9 cellular contexts compared by ENCODE assay signal in the genomic region with DNA sequence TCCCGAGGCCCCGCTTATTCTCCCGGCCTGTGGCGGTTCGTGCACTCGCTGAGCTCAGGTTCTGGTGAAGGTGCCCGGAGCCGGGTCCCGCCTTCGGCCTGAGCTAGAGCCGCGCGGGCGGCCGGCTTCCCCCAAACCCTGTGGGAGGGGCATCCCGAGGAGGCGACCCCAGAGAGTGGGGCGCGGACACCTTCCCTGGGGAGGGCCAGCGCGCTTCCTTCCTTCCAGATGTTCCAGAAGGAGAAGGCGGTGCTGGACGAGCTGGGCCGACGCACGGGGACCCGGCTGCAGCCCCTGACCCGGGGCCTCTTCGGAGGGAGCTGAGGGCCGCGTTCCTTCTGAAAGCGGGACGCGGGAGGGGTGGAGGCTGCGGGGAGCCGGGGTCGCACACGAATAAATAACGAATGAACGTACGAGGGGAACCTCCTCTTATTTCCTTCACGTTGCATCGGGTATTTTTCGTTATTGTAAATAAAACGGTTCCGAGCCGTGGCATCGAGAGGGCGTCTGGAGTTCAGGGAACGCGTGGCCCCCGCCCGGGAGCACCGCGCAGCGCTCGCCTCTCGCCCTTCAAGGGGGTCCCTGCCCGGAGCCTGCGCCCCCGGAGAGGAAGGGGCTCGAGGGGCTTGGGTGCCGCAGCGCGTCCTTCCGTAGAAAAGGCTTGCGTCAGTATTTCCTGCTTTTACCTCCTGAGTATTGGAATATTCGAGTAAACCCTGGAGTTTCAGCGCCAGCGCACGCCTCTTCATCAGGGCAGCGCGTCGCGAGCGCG. TPM values are rescaled to one million over a fixed set of nuclear protein-coding genes. Genes with fewer than 3 reads are reported as not detected.
DNase-seq lines count a peak whose midpoint lies in the region; ATAC-seq and TF ChIP-seq lines count a peak whose summit lies in the region.
"Had no signal": no experiment of that assay in that cellular context is flagged by ENCODE, and none has a peak within 500 bp of the region (broad histone marks: within the 10 kb centered on the region; RNA-seq: fewer than 3 reads in every experiment).

No MANE protein-coding gene starts in this region.

- H2BK120ac ChIP-seq in mesenchymal stem cell (ENCODE audit: low read depth, low read length), result peak overlapping the region; percentile 19

- peak overlapping the region in 1 of 2 donors; percentile 42 for H3K9ac ChIP-seq in duodenal mucosa (ENCODE audit: low read depth in 1 of 2, low read length in 2 of 2)
- H3K9ac ChIP-seq in mesenchymal stem cell (ENCODE audit: low read length), result peak overlapping the region; percentile 85

- H3K18ac ChIP-seq in mesenchymal stem cell (ENCODE audit: low read depth in 1 of 2, low read length in 2 of 2), result peak overlapping the region; percentile 40 to 49

- peaks cover 7% of the 10 kb centered on the region for H3K27me3 Mint-ChIP-seq in activated T-cell treated with anti-CD3 and anti-CD28 coated beads, Interleukin-2, amount 50 U/mL, for 4 hours (ENCODE audit: low read depth)

- H3K14ac ChIP-seq in mesenchymal stem cell (ENCODE audit: low read length in 2 of 2), result no peak overlapping the region

- WGBS in mesenchymal stem cell, result 41% methylated on average over 72 of the region's 77 CpGs

- H3K36me3 ChIP-seq in duodenal mucosa (ENCODE audit: control insufficient read depth in 1 of 2, insufficient read depth in 2 of 2, low read length in 2 of 2), result peaks cover 0 to 11% of the 10 kb centered on the region in 2 donors
- H3K36me3 ChIP-seq in mesenchymal stem cell (ENCODE audit: control insufficient read depth in 1 of 2, insufficient read depth in 2 of 2, low read depth in 1 of 2, low read length in 2 of 2), result peaks cover 3 to 28% of the 10 kb centered on the region in 2 experiments
- H3K36me3 ChIP-seq in upper lobe of right lung, result no peaks in the 10 kb centered on the region

- no peak for TF ChIP-seq CTCF in upper lobe of right lung (IDR thresholded peaks at IDR 0.05)

- DNase-seq in activated T-cell treated with anti-CD3 and anti-CD28 coated beads, Interleukin-2, amount 50 U/mL, for 4 hours, result no peak
- DNase-seq in activated T-cell treated with anti-CD3 and anti-CD28 coated beads for 4 hours (no peak), mesenchymal stem cell (no peak), upper lobe of right lung (no peak), SW480 (ENCODE audit: low spot score) (no peak), AML-193 (lab: John Stamatoyannopoulos, UW) (no peak), SHP77 (lab: John Stamatoyannopoulos, UW) (no peak)
- DNase-seq: occipital lobe had no signal

- no peak overlapping the region for H3K23ac ChIP-seq in mesenchymal stem cell (ENCODE audit: low read length in 2 of 2)

- no peaks in the 10 kb centered on the region for H3K9me3 ChIP-seq in duodenal mucosa (ENCODE audit: control insufficient read depth in 1 of 2, low read length in 2 of 2)
- H3K9me3 ChIP-seq in mesenchymal stem cell (ENCODE audit: control insufficient read depth, low read length), result no peaks in the 10 kb centered on the region
- H3K9me3 ChIP-seq in upper lobe of right lung, result no peaks in the 10 kb centered on the region

- H3K4me1 ChIP-seq in duodenal mucosa (ENCODE audit: control insufficient read depth in 1 of 2, insufficient read depth in 2 of 2, low read length in 2 of 2), result peaks cover 0 to 4% of the 10 kb centered on the region in 2 donors
- H3K4me1 ChIP-seq in mesenchymal stem cell (ENCODE audit: control insufficient read depth, insufficient read depth, low read depth, low read length), result peaks cover 14% of the 10 kb centered on the region
- peaks cover 18% of the 10 kb centered on the region for H3K4me1 ChIP-seq in upper lobe of right lung

- no peak overlapping the region for H3K4me2 ChIP-seq in mesenchymal stem cell (ENCODE audit: low read length, poor library complexity, severe bottlenecking)

- H3K27ac ChIP-seq in duodenal mucosa (ENCODE audit: low read depth, low read length) (no peak overlapping the region), mesenchymal stem cell (ENCODE audit: low read length, poor library complexity, severe bottlenecking) (no peak overlapping the region), upper lobe of right lung (no peak overlapping the region)

- H2BK15ac ChIP-seq in mesenchymal stem cell (ENCODE audit: low read depth, poor library complexity, severe bottlenecking), result no peak overlapping the region

- no peak overlapping the region for H2AK5ac ChIP-seq in mesenchymal stem cell (ENCODE audit: low read length, severe bottlenecking)

- H3K4me3 ChIP-seq in duodenal mucosa (ENCODE audit: low read depth in 1 of 2, low read length in 2 of 2), result peak overlapping the region; percentile 54 to 62
- peak overlapping the region in 1 of 2 experiments; percentile 68 for H3K4me3 ChIP-seq in mesenchymal stem cell (ENCODE audit: insufficient read depth in 1 of 2, low read depth in 1 of 2, low read length in 2 of 2)
- H3K4me3 ChIP-seq in upper lobe of right lung, result peak overlapping the region; percentile 53

- peak; percentile 41 to 44 for ATAC-seq in activated T-cell treated with anti-CD3 and anti-CD28 coated beads, Interleukin-2, amount 50 U/mL, for 4 hours
- peak; percentile 3 for ATAC-seq in upper lobe of right lung

- peaks cover 7% of the 10 kb centered on the region for H3K4me1 Mint-ChIP-seq in activated T-cell treated with anti-CD3 and anti-CD28 coated beads, Interleukin-2, amount 50 U/mL, for 4 hours (ENCODE audit: low read depth)

- H3K27me3 ChIP-seq in duodenal mucosa (ENCODE audit: control insufficient read depth in 1 of 2, insufficient read depth in 2 of 2, low read length in 2 of 2) (no peaks in the 10 kb centered on the region), mesenchymal stem cell (ENCODE audit: control insufficient read depth in 1 of 2, insufficient read depth in 1 of 2, low read length in 2 of 2) (no peaks in the 10 kb centered on the region), upper lobe of right lung (no peaks in the 10 kb centered on the region)

- no peaks in the 10 kb centered on the region for H3K36me3 Mint-ChIP-seq in activated T-cell treated with anti-CD3 and anti-CD28 coated beads, Interleukin-2, amount 50 U/mL, for 4 hours (ENCODE audit: insufficient read depth)

- no peaks in the 10 kb centered on the region for H3K9me3 Mint-ChIP-seq in activated T-cell treated with anti-CD3 and anti-CD28 coated beads, Interleukin-2, amount 50 U/mL, for 4 hours

- H3K79me1 ChIP-seq in mesenchymal stem cell (replicated peaks; ENCODE audit: low read length, poor library complexity, severe bottlenecking), result no peaks in the 10 kb centered on the region

- peak overlapping the region; percentile 69 for H4K8ac ChIP-seq in mesenchymal stem cell (ENCODE audit: low read length)

- H4K91ac ChIP-seq in mesenchymal stem cell (ENCODE audit: low read length), result peak overlapping the region; percentile 15

- peak overlapping the region; percentile 38 for H2BK5ac ChIP-seq in mesenchymal stem cell (ENCODE audit: low read depth, low read length, poor library complexity, severe bottlenecking)

- no peak overlapping the region for H2AFZ ChIP-seq in mesenchymal stem cell (ENCODE audit: low read depth, low read length)

- peak overlapping the region in 1 of 2 experiments; percentile 31 for H2BK12ac ChIP-seq in mesenchymal stem cell (ENCODE audit: low read length in 2 of 2)

- H3K4me3 Mint-ChIP-seq in activated T-cell treated with anti-CD3 and anti-CD28 coated beads, Interleukin-2, amount 50 U/mL, for 4 hours, result peak overlapping the region; percentile 62

- intact Hi-C loops in upper lobe of right lung (cut with DNase I), result no loop called here

- H3K4ac ChIP-seq in mesenchymal stem cell (ENCODE audit: low read depth in 1 of 2, low read length in 2 of 2), result no peak overlapping the region

RNA-seq across cellular contexts. Expression of a gene that starts 11.4 kb away (rescaled TPM):
- 10 to 100 TPM; 20.5 to 21.8 (median 20.9) TPM for total RNA-seq in activated T-cell treated with anti-CD3 and anti-CD28 coated beads, Interleukin-2, amount 50 U/mL, for 4 hours
- polyA plus RNA-seq in mesenchymal stem cell (2013, experiment 1 of 2), result 14.6 TPM
- 15.5 TPM for polyA plus RNA-seq in mesenchymal stem cell (2013, experiment 2 of 2)
- total RNA-seq in upper lobe of right lung, result 14.0 TPM

RNA-seq across cellular contexts. Expression of a gene that starts 12.1 kb away (rescaled TPM):
- total RNA-seq in activated T-cell treated with anti-CD3 and anti-CD28 coated beads, Interleukin-2, amount 50 U/mL, for 4 hours, result 100 to 1,000 TPM; 134 to 144 (median 140) TPM
- 33.7 TPM for polyA plus RNA-seq in mesenchymal stem cell (2013, experiment 1 of 2)
- 32.9 TPM for polyA plus RNA-seq in mesenchymal stem cell (2013, experiment 2 of 2)
- 92.2 TPM for total RNA-seq in upper lobe of right lung

RNA-seq across cellular contexts. Expression of a gene that starts 26.2 kb away (rescaled TPM):
- 1 to 10 TPM; 3.6 to 3.9 (median 3.7) TPM for total RNA-seq in activated T-cell treated with anti-CD3 and anti-CD28 coated beads, Interleukin-2, amount 50 U/mL, for 4 hours
- 2.0 TPM for polyA plus RNA-seq in mesenchymal stem cell (2013, experiment 1 of 2)
- 1.7 TPM for polyA plus RNA-seq in mesenchymal stem cell (2013, experiment 2 of 2)
- total RNA-seq in upper lobe of right lung, result 2.3 TPM

RNA-seq across cellular contexts. Expression of a gene that starts 26.5 kb away (rescaled TPM):
- 10 to 100 TPM; 29.4 to 33.1 (median 31.0) TPM for total RNA-seq in activated T-cell treated with anti-CD3 and anti-CD28 coated beads, Interleukin-2, amount 50 U/mL, for 4 hours
- 6.7 TPM for polyA plus RNA-seq in mesenchymal stem cell (2013, experiment 1 of 2)
- 5.3 TPM for polyA plus RNA-seq in mesenchymal stem cell (2013, experiment 2 of 2)
- total RNA-seq in upper lobe of right lung, result 29.3 TPM
